13 cellular contexts compared by ENCODE assay signal in genomic region chr7:50822110-50822509, GRCh38. TPM values are rescaled to one million over a fixed set of nuclear protein-coding genes. Genes with fewer than 3 reads are reported as not detected.
DNase-seq lines count a peak whose midpoint lies in the region; FAIRE-seq and TF ChIP-seq lines count a peak whose summit lies in the region.
"Had no signal": no experiment of that assay in that cellular context is flagged by ENCODE, and none has a peak within 500 bp of the region (broad histone marks: within the 10 kb centered on the region; RNA-seq: fewer than 3 reads in every experiment).

No MANE protein-coding gene starts in this region.

- FAIRE-seq in small intestine (lab: Jason Lieb, UNC), result no peak

- H3F3A ChIP-seq in PC-9 (ENCODE audit: insufficient read depth, low read depth), result peaks cover 34% of the 10 kb centered on the region

- no peaks in the 10 kb centered on the region for H3K79me2 ChIP-seq in PC-9 (ENCODE audit: low read depth)

- H4K20me1 ChIP-seq in PC-9 (ENCODE audit: insufficient read depth), result no peaks in the 10 kb centered on the region

- no peak for TF ChIP-seq CTCF in PC-9 (conservative IDR thresholded peaks at IDR 0.05)
- no peak for TF ChIP-seq CTCF in fibroblast of villous mesenchyme (IDR thresholded peaks at IDR 0.05; ENCODE audit: insufficient read depth, low read depth, low read length)
- TF ChIP-seq CTCF in RWPE1 (conservative IDR thresholded peaks at IDR 0.05; ENCODE audit: low read depth), result no peak

- intact Hi-C loops in PC-9 (cut with micrococcal nuclease; ENCODE audit: unreplicated experiment), result no loop called here

- H3K9me3 ChIP-seq in PC-9 (ENCODE audit: insufficient read depth, low read depth) (no peaks in the 10 kb centered on the region), small intestine (ENCODE audit: control insufficient read depth, low read depth) (no peaks in the 10 kb centered on the region)

- CTCF ChIA-PET in PC-9 (lab: Charles Lee), result interaction anchor here (0.9 kb wide), 1 partner anchor 354 kb away, joined by 3 read pairs; no protein-coding TSS in a partner anchor
- CTCF ChIA-PET in RWPE1 (lab: Yijun Ruan, JAX), result interaction anchor here (0.6 kb wide), 1 partner anchor 19 kb away, joined by 3 read pairs; no protein-coding TSS in a partner anchor

- BruUV-seq in PC-9 (replicated peaks; lab: Mats Ljungman, UMichigan), result no TSS peak

- POLR2A ChIA-PET in PC-9 (lab: Charles Lee; ENCODE audit: unreplicated experiment) (interaction anchor here (0.5 kb wide), 1 partner anchor 11 kb away, joined by 3 read pairs; no protein-coding TSS in a partner anchor), RWPE1 (lab: Yijun Ruan, JAX; ENCODE audit: low non-redundant PET) (no interaction called here)

- 16 to 57% (median 27%) methylated on average over 5 of the region's 5 CpGs for WGBS in small intestine, 3 donors

- no peak overlapping the region for H3K4me3 ChIP-seq in PC-9
- H3K4me3 ChIP-seq in fibroblast of villous mesenchyme (ENCODE audit: low read depth, low read length), result no peak overlapping the region
- no peak overlapping the region for H3K4me3 ChIP-seq in small intestine (ENCODE audit: low read depth in 1 of 2, low read length in 2 of 2)

- H3K4me2 ChIP-seq in PC-9, result peak overlapping the region; percentile 49

- no peaks in the 10 kb centered on the region for H3K9me2 ChIP-seq in PC-9 (ENCODE audit: insufficient read depth)

- peak; percentile 10 for DNase-seq in EH (ENCODE audit: low read depth)
- peak in 1 of 2 experiments; percentile 62 for DNase-seq in PC-9
- peak; percentile 46 for DNase-seq in fibroblast of villous mesenchyme (ENCODE audit: low read depth)
- DNase-seq in small intestine, result peak; percentile 52
- no peak for DNase-seq in RWPE1 (ENCODE audit: low spot score)
- DNase-seq in stimulated activated CD4-positive, alpha-beta T cell treated with anti-CD3 and anti-CD28 coated beads, Interleukin-4, amount 100 ng/mL, for 24 hours, result no peak
- no peak for DNase-seq in activated gamma-delta T cell (lab: John Stamatoyannopoulos, UW)
- DNase-seq: CD8-positive, alpha-beta memory T cell; EL; H9; MV-4-11; NCI-H1417 treated with DMSO at 0.1 percent for 48 hours; NCI-H2171 treated with DMSO at 0.1 percent for 48 hours had no signal

- H2AFZ ChIP-seq in PC-9, result no peak overlapping the region

- H3K27ac ChIP-seq in PC-9 (peak overlapping the region; percentile 50), small intestine (ENCODE audit: low read depth in 1 of 2, low read length in 1 of 2) (no peak overlapping the region), RWPE1 (no peak overlapping the region)

- H3K27me3 ChIP-seq in PC-9 (ENCODE audit: insufficient read depth, low read depth) (no peaks in the 10 kb centered on the region), small intestine (ENCODE audit: control insufficient read depth in 2 of 2, insufficient read depth in 2 of 2, low read length in 2 of 2) (no peaks in the 10 kb centered on the region)

- no peaks in the 10 kb centered on the region for H3K36me3 ChIP-seq in PC-9 (ENCODE audit: low read depth)
- no peaks in the 10 kb centered on the region for H3K36me3 ChIP-seq in small intestine (ENCODE audit: control insufficient read depth in 2 of 2, insufficient read depth in 2 of 2, low read length in 2 of 2)

- H3K4me1 ChIP-seq in PC-9 (replicated peaks; ENCODE audit: insufficient read depth) (peaks cover 48% of the 10 kb centered on the region), small intestine (ENCODE audit: control insufficient read depth in 2 of 2, insufficient read depth in 1 of 2, low read depth in 1 of 2, low read length in 1 of 2) (no peaks in the 10 kb centered on the region)

RNA-seq across cellular contexts. Expression of gene GRB10, which starts 39.4 kb away (rescaled TPM):
- total RNA-seq in PC-9 (2021) (47.9 and 55.8 TPM in 2 replicates), fibroblast of villous mesenchyme (23.3 and 39.3 TPM in 2 replicates)
- polyA plus RNA-seq in small intestine, result 10 to 100 TPM; 20.8 to 33.8 (median 23.4) TPM

Comparison
In these comparisons a context has a peak if more than half of its experiments do, and no peak if none do; other contexts are left out.
1. DNase-seq: peak in EH (single experiment), fibroblast of villous mesenchyme (single experiment) and small intestine (single experiment); none in RWPE1 (single experiment), stimulated activated CD4-positive, alpha-beta T cell treated with anti-CD3 and anti-CD28 coated beads, Interleukin-4, amount 100 ng/mL, for 24 hours (single experiment) and activated gamma-delta T cell (single experiment).